Comparison of ENCODE assay signal across 2 cellular contexts in genomic region chr11:31408205-31408604, GRCh38.
TF ChIP-seq lines count a peak whose summit lies in the region.

No MANE protein-coding gene starts in this region.

TF ChIP-seq in A549, 52 proteins besides CTCF, POLR2A, EP300 and RAD21:
- TF ChIP-seq HMGXB4 (CRISPR knock-in tag; IDR thresholded peaks at IDR 0.05; ENCODE audit: borderline replicate concordance), result no peak
- TF ChIP-seq TP53 (CRISPR knock-in tag; IDR thresholded peaks at IDR 0.05), result no peak
- no peak for TF ChIP-seq NFE2L2 (conservative IDR thresholded peaks at IDR 0.05; ENCODE audit: low read length)
- TF ChIP-seq GATA3 (IDR thresholded peaks at IDR 0.05; ENCODE audit: borderline replicate concordance), result no peak
- TF ChIP-seq, protein P1, sequence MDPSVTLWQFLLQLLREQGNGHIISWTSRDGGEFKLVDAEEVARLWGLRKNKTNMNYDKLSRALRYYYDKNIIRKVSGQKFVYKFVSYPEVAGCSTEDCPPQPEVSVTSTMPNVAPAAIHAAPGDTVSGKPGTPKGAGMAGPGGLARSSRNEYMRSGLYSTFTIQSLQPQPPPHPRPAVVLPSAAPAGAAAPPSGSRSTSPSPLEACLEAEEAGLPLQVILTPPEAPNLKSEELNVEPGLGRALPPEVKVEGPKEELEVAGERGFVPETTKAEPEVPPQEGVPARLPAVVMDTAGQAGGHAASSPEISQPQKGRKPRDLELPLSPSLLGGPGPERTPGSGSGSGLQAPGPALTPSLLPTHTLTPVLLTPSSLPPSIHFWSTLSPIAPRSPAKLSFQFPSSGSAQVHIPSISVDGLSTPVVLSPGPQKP (IDR thresholded peaks at IDR 0.05; ENCODE audit: low read depth, low read length), result no peak
- TF ChIP-seq POLR2AphosphoS2 (conservative IDR thresholded peaks at IDR 0.05; ENCODE audit: low read length), result no peak
- TF ChIP-seq MAFK (IDR thresholded peaks at IDR 0.05; ENCODE audit: partially characterized antibody), result peak; percentile 36

TF ChIP-seq in K562, 482 proteins besides CTCF, POLR2A, EP300 and RAD21:
- TF ChIP-seq ILK (tag; IDR thresholded peaks at IDR 0.05; ENCODE audit: borderline replicate concordance, low read depth) (no peak), CBFA2T3 (IDR thresholded peaks at IDR 0.05) (no peak), ZC3H8 (IDR thresholded peaks at IDR 0.05) (no peak), ZNF316 (IDR thresholded peaks at IDR 0.05) (peak; percentile 26; the same call in 1 of the 2 replicates), ARHGAP35 (IDR thresholded peaks at IDR 0.05; ENCODE audit: partially characterized antibody) (no peak), ZNF699 (CRISPR knock-in tag; IDR thresholded peaks at IDR 0.05; ENCODE audit: insufficient replicate concordance) (no peak)
